ENCODE assay signal across 8 cellular contexts in genomic region chr4:56909083-56909981, GRCh38. TPM values are rescaled to one million over a fixed set of nuclear protein-coding genes. Genes with fewer than 3 reads are reported as not detected.
A peak's percentile ranks its signal among the peaks of the same experiment; 100 is the strongest.
DNase-seq lines count a peak whose midpoint lies in the region; ATAC-seq and TF ChIP-seq lines count a peak whose summit lies in the region.

No MANE protein-coding gene starts in this region.

- peak overlapping the region; percentile 80 to 99 (median 89) for H3K4me3 ChIP-seq in liver (ENCODE audit: low read depth in 1 of 3, low read length in 3 of 3)

- TF ChIP-seq RAD21 in liver (IDR thresholded peaks at IDR 0.05) = peak in 1 of 2 donors; percentile 2

- DNase-seq in NCI-H1105 (lab: John Stamatoyannopoulos, UW) (peak; percentile 5), NCI-H1105 treated with DMSO at 0.1 percent for 48 hours (lab: John Stamatoyannopoulos, UW) (no peak), KBM-7 (peak; percentile 66), ecto neural progenitor cell (ENCODE audit: low spot score) (peak; percentile 73)
- peak; percentile 1 to 32 for DNase-seq in stimulated activated CD8-positive, alpha-beta memory T cell treated with anti-CD3 and anti-CD28 coated beads, Interleukin-7, amount 100 ng/mL, for 1 hour (ENCODE audit: low read depth in 2 of 2)

- H3K9ac ChIP-seq in liver (ENCODE audit: low read depth in 1 of 2, low read length in 2 of 2) = peak overlapping the region; percentile 15 to 56

- H3K27me3 ChIP-seq in liver (ENCODE audit: control insufficient read depth in 4 of 4, insufficient read depth in 4 of 4, low read length in 3 of 4) = no peaks in the 10 kb centered on the region

- ATAC-seq in GM21825 (IDR thresholded peaks at IDR 0.05; ENCODE audit: unreplicated experiment) = peak; percentile 23

- WGBS in liver = 2% methylated on average over 41 of the region's 41 CpGs

- TF ChIP-seq CTCF in VCaP (conservative IDR thresholded peaks at IDR 0.05) (no peak; the same call in 1 of the 2 replicates), liver (IDR thresholded peaks at IDR 0.05; ENCODE audit: low read depth, low read length, missing input control) (no peak)

- peaks cover 0 to 21% (median 8%) of the 10 kb centered on the region in 4 donors for H3K4me1 ChIP-seq in liver (ENCODE audit: control insufficient read depth in 4 of 4, insufficient read depth in 4 of 4, low read length in 3 of 4)

- H3K36me3 ChIP-seq in liver (ENCODE audit: control insufficient read depth in 4 of 4, insufficient read depth in 3 of 4, low read depth in 1 of 4, low read length in 3 of 4) = peaks cover 0 to 3% (median 0%) of the 10 kb centered on the region in 4 donors

- in situ Hi-C loops in KBM-7 (cut with MboI; ENCODE audit: low pct_unique_long_range_greater_than_20kb, low sequenced_read_pairs) = no loop called here

- H3K27ac ChIP-seq in VCaP (peak overlapping the region; percentile 94), liver (ENCODE audit: low read depth in 1 of 2, low read length in 2 of 2) (peak overlapping the region; percentile 78 to 90)

- no peaks in the 10 kb centered on the region for H3K9me3 ChIP-seq in liver (ENCODE audit: control insufficient read depth in 4 of 4, low read length in 3 of 4)

TF ChIP-seq in liver, 16 proteins besides CTCF, POLR2A, EP300 and RAD21:
- TF ChIP-seq JUND (IDR thresholded peaks at IDR 0.05) (no peak), ATF3 (IDR thresholded peaks at IDR 0.05) (no peak), HNF4G (IDR thresholded peaks at IDR 0.05) (no peak), RXRA (IDR thresholded peaks at IDR 0.05) (no peak), NR2F2 (IDR thresholded peaks at IDR 0.05) (no peak), FOXA1 (IDR thresholded peaks at IDR 0.05) (no peak), REST (IDR thresholded peaks at IDR 0.05) (peak; percentile 45), GABPA (IDR thresholded peaks at IDR 0.05 in 1 of 2, conservative IDR thresholded peaks at IDR 0.05 in 1 of 2) (no peak), YY1 (IDR thresholded peaks at IDR 0.05) (peak; percentile 87), EGR1 (IDR thresholded peaks at IDR 0.05; ENCODE audit: low read depth in 2 of 2) (no peak), FOXA2 (IDR thresholded peaks at IDR 0.05) (no peak), SP1 (IDR thresholded peaks at IDR 0.05) (peak; percentile 10), ZBTB33 (IDR thresholded peaks at IDR 0.05) (no peak), TAF1 (conservative IDR thresholded peaks at IDR 0.05) (no peak), HNF4A (conservative IDR thresholded peaks at IDR 0.05) (peak in 1 of 2 donors; percentile 15)
- TF ChIP-seq, protein P1, sequence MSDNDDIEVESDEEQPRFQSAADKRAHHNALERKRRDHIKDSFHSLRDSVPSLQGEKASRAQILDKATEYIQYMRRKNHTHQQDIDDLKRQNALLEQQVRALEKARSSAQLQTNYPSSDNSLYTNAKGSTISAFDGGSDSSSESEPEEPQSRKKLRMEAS (IDR thresholded peaks at IDR 0.05) = peak; percentile 18
TF ChIP-seq in liver: peak in this region for 5.

RNA-seq across cellular contexts. Expression of gene REST, which starts 1.6 kb away (rescaled TPM):
- 10 to 100 TPM; 15.9 to 18.1 TPM for total RNA-seq in liver
- polyA plus RNA-seq in liver = 1 to 10 TPM; 3.7 to 8.8 TPM
